13 cellular contexts compared by ENCODE assay signal in the genomic region with DNA sequence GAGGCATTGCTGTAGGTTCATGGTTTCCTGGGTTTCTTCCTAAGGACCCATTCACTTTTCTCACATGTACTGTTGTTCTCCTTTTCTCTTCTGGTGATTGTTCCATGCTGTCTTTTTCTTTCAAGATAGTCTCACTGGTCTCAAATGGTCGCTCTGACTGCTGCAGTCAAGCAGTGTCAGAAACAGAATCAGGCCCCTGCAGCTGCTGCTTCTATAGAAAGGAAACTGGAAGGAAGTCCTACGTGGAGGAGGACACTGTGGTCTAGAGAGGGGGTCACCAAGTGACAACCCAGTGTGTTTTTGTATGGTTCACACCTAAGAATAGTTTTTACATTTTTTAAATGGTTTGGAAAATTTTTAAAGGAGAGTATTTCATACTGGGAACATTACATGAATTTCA. TPM values are rescaled to one million over a fixed set of nuclear protein-coding genes. Genes with fewer than 3 reads are reported as not detected.
DNase-seq lines count a peak whose midpoint lies in the region; ATAC-seq, FAIRE-seq and TF ChIP-seq lines count a peak whose summit lies in the region.
"Had no signal": no experiment of that assay in that cellular context is flagged by ENCODE, and none has a peak within 500 bp of the region (broad histone marks: within the 10 kb centered on the region; RNA-seq: fewer than 3 reads in every experiment).

No MANE protein-coding gene starts in this region.

- intact Hi-C loops in CD8-positive, alpha-beta T cell (cut with DNase I, micrococcal nuclease), result loop anchor here in 1 of 2 experiments (5.0 kb wide), 1 partner anchor 609 kb away; a partner anchor contains a TSS
- intact Hi-C loops in activated CD8-positive, alpha-beta T cell treated with anti-CD3 and anti-CD28 coated beads for 36 hours (cut with micrococcal nuclease), result no loop called here
- intact Hi-C loops in naive thymus-derived CD4-positive, alpha-beta T cell (cut with micrococcal nuclease), result loop anchor here (5.0 kb wide), 6 partner anchors 56 to 916 kb away; a partner anchor contains a TSS
- intact Hi-C loops in sciatic nerve (cut with DNase I) (no loop called here), pancreas (cut with DNase I) (no loop called here)

- no peaks in the 10 kb centered on the region for H3K9me3 Mint-ChIP-seq in CD8-positive, alpha-beta T cell
- H3K9me3 Mint-ChIP-seq in activated CD8-positive, alpha-beta T cell treated with anti-CD3 and anti-CD28 coated beads for 36 hours, result no peaks in the 10 kb centered on the region
- no peaks in the 10 kb centered on the region for H3K9me3 Mint-ChIP-seq in naive thymus-derived CD4-positive, alpha-beta T cell

- CTCF ChIA-PET in CD8-positive, alpha-beta T cell (lab: Charles Lee), result no interaction called here
- CTCF ChIA-PET in activated CD8-positive, alpha-beta T cell treated with anti-CD3 and anti-CD28 coated beads for 36 hours (lab: Charles Lee), result interaction anchor here (1.0 kb wide), 1 partner anchor 80 kb away, joined by 3 read pairs; no protein-coding TSS in a partner anchor
- CTCF ChIA-PET in naive thymus-derived CD4-positive, alpha-beta T cell (lab: Charles Lee), result interaction anchor here (0.7 to 1.0 kb wide), 2 partner anchors 9 to 178 kb away, joined by 3 to 4 read pairs; no protein-coding TSS in a partner anchor

- no peaks in the 10 kb centered on the region for H3K27me3 Mint-ChIP-seq in CD8-positive, alpha-beta T cell (ENCODE audit: low read depth)
- H3K27me3 Mint-ChIP-seq in activated CD8-positive, alpha-beta T cell treated with anti-CD3 and anti-CD28 coated beads for 36 hours, result no peaks in the 10 kb centered on the region
- no peaks in the 10 kb centered on the region for H3K27me3 Mint-ChIP-seq in naive thymus-derived CD4-positive, alpha-beta T cell

- peak overlapping the region; percentile 50 for H3K4me3 Mint-ChIP-seq in CD8-positive, alpha-beta T cell
- H3K4me3 Mint-ChIP-seq in activated CD8-positive, alpha-beta T cell treated with anti-CD3 and anti-CD28 coated beads for 36 hours, result peak overlapping the region; percentile 88
- peak overlapping the region; percentile 51 to 100 (median 96) for H3K4me3 Mint-ChIP-seq in naive thymus-derived CD4-positive, alpha-beta T cell

- WGBS in pancreas, 2 donors, result 63 to 77% methylated on average over 2 of the region's 2 CpGs

- no peaks in the 10 kb centered on the region for H3K27me3 ChIP-seq in CD8-positive, alpha-beta T cell (ENCODE audit: insufficient read depth, low read length)
- no peaks in the 10 kb centered on the region for H3K27me3 ChIP-seq in naive thymus-derived CD4-positive, alpha-beta T cell (ENCODE audit: control insufficient read depth in 2 of 2, insufficient read depth in 2 of 2, low read length in 2 of 2)
- no peaks in the 10 kb centered on the region for H3K27me3 ChIP-seq in pancreas
- H3K27me3 ChIP-seq: adrenal gland had no signal

- TF ChIP-seq CTCF in CD8-positive, alpha-beta T cell (IDR thresholded peaks at IDR 0.05), result no peak
- TF ChIP-seq CTCF in activated CD8-positive, alpha-beta T cell treated with anti-CD3 and anti-CD28 coated beads for 36 hours (IDR thresholded peaks at IDR 0.05), result no peak
- TF ChIP-seq CTCF in pancreas (IDR thresholded peaks at IDR 0.05), result no peak

- H3K36me3 ChIP-seq in CD8-positive, alpha-beta T cell (ENCODE audit: insufficient read depth, low read length), result peaks cover 45% of the 10 kb centered on the region
- peaks cover 0 to 58% (median 22%) of the 10 kb centered on the region in 3 experiments for H3K36me3 ChIP-seq in naive thymus-derived CD4-positive, alpha-beta T cell (ENCODE audit: control insufficient read depth in 2 of 3, insufficient read depth in 3 of 3, low read length in 3 of 3)
- H3K36me3 ChIP-seq in pancreas, result peaks cover 0 to 7% (median 2%) of the 10 kb centered on the region in 3 donors

- peaks cover 29% of the 10 kb centered on the region for H3K4me1 ChIP-seq in CD8-positive, alpha-beta T cell (ENCODE audit: insufficient read depth, low read length)
- peaks cover 17 to 41% of the 10 kb centered on the region in 2 donors for H3K4me1 ChIP-seq in naive thymus-derived CD4-positive, alpha-beta T cell (ENCODE audit: control insufficient read depth in 2 of 2, insufficient read depth in 2 of 2, low read length in 2 of 2)
- peaks cover 0 to 8% (median 0%) of the 10 kb centered on the region in 3 donors for H3K4me1 ChIP-seq in pancreas

- peak overlapping the region; percentile 78 for H3K27ac Mint-ChIP-seq in CD8-positive, alpha-beta T cell
- peak overlapping the region; percentile 70 for H3K27ac Mint-ChIP-seq in activated CD8-positive, alpha-beta T cell treated with anti-CD3 and anti-CD28 coated beads for 36 hours
- peak overlapping the region; percentile 57 to 97 (median 90) for H3K27ac Mint-ChIP-seq in naive thymus-derived CD4-positive, alpha-beta T cell

- H3K27ac ChIP-seq in CD8-positive, alpha-beta T cell (ENCODE audit: low read depth, low read length), result no peak overlapping the region
- peak overlapping the region; percentile 100 for H3K27ac ChIP-seq in naive thymus-derived CD4-positive, alpha-beta T cell (ENCODE audit: low read depth, low read length)
- no peak overlapping the region for H3K27ac ChIP-seq in pancreas

- POLR2A ChIA-PET in CD8-positive, alpha-beta T cell (lab: Charles Lee), result no interaction called here
- POLR2A ChIA-PET in activated CD8-positive, alpha-beta T cell treated with anti-CD3 and anti-CD28 coated beads for 36 hours (lab: Charles Lee), result interaction anchor here (2.1 kb wide), 1 partner anchor 71 kb away, joined by 5 read pairs; a partner anchor contains a TSS
- POLR2A ChIA-PET in naive thymus-derived CD4-positive, alpha-beta T cell (lab: Charles Lee), result interaction anchor here (0.6 to 1.2 kb wide), 2 partner anchors 57 to 91 kb away, joined by 4 read pairs; a partner anchor contains a TSS

- peaks cover 45% of the 10 kb centered on the region for H3K4me1 Mint-ChIP-seq in CD8-positive, alpha-beta T cell (ENCODE audit: low read depth)
- H3K4me1 Mint-ChIP-seq in activated CD8-positive, alpha-beta T cell treated with anti-CD3 and anti-CD28 coated beads for 36 hours (ENCODE audit: low read depth), result peaks cover 31% of the 10 kb centered on the region
- H3K4me1 Mint-ChIP-seq in naive thymus-derived CD4-positive, alpha-beta T cell, result peaks cover 19 to 54% (median 40%) of the 10 kb centered on the region in 7 donors

- no peak for ATAC-seq in CD8-positive, alpha-beta T cell
- ATAC-seq in activated CD8-positive, alpha-beta T cell treated with anti-CD3 and anti-CD28 coated beads for 36 hours, result no peak
- ATAC-seq in naive thymus-derived CD4-positive, alpha-beta T cell, result no peak
- ATAC-seq in HG03159 (IDR thresholded peaks at IDR 0.05; ENCODE audit: unreplicated experiment) (no peak), esophagus mucosa (no peak), sciatic nerve (no peak), pancreas (no peak)
- ATAC-seq: right cardiac atrium, SK-N-SH treated with all-trans-retinoic acid at 6 μM for 48 hours had no signal

- DNase-seq in CD8-positive, alpha-beta T cell, result no peak
- peak; percentile 49 for DNase-seq in KBM-7
- DNase-seq in activated CD8-positive, alpha-beta T cell treated with anti-CD3 and anti-CD28 coated beads for 36 hours, result no peak
- DNase-seq in naive thymus-derived CD4-positive, alpha-beta T cell, result no peak
- DNase-seq in sciatic nerve (ENCODE audit: low spot score), result no peak
- no peak for DNase-seq in pancreas
- DNase-seq: cortex of kidney, right cardiac atrium had no signal

- in situ Hi-C loops in KBM-7 (cut with MboI; ENCODE audit: low pct_unique_long_range_greater_than_20kb, low sequenced_read_pairs), result no loop called here

- FAIRE-seq in pancreas (lab: Jason Lieb, UNC), result no peak

- no peak overlapping the region for H3K4me3 ChIP-seq in CD8-positive, alpha-beta T cell (ENCODE audit: low read depth, low read length)
- peak overlapping the region; percentile 94 for H3K4me3 ChIP-seq in naive thymus-derived CD4-positive, alpha-beta T cell (ENCODE audit: low read length)
- no peak overlapping the region for H3K4me3 ChIP-seq in pancreas
- H3K4me3 ChIP-seq: adrenal gland had no signal

- H3K36me3 Mint-ChIP-seq in CD8-positive, alpha-beta T cell, result peaks cover 51% of the 10 kb centered on the region
- peaks cover 22% of the 10 kb centered on the region for H3K36me3 Mint-ChIP-seq in activated CD8-positive, alpha-beta T cell treated with anti-CD3 and anti-CD28 coated beads for 36 hours (ENCODE audit: low read depth)
- H3K36me3 Mint-ChIP-seq in naive thymus-derived CD4-positive, alpha-beta T cell, result peaks cover 8 to 27% (median 20%) of the 10 kb centered on the region in 5 donors

- no peaks in the 10 kb centered on the region for H3K9me3 ChIP-seq in CD8-positive, alpha-beta T cell (ENCODE audit: low read length)
- no peaks in the 10 kb centered on the region for H3K9me3 ChIP-seq in naive thymus-derived CD4-positive, alpha-beta T cell (ENCODE audit: control insufficient read depth in 2 of 3, low read length in 3 of 3)
- H3K9me3 ChIP-seq in pancreas, result no peaks in the 10 kb centered on the region
- H3K9me3 ChIP-seq: adrenal gland had no signal

RNA-seq across cellular contexts. Expression of a gene that starts 2.4 kb away (rescaled TPM):
- 10 to 100 TPM; 52.1 to 53.7 TPM for total RNA-seq in CD8-positive, alpha-beta T cell
- total RNA-seq in activated CD8-positive, alpha-beta T cell treated with anti-CD3 and anti-CD28 coated beads for 36 hours, result 10 to 100 TPM; 53.1 to 54.7 TPM
- total RNA-seq in naive thymus-derived CD4-positive, alpha-beta T cell, result 100 to 1,000 TPM in 4 of 5 experiments, 10 to 100 TPM in 1; 98.2 to 161 (median 148) TPM
- polyA plus RNA-seq in naive thymus-derived CD4-positive, alpha-beta T cell, result 100 to 1,000 TPM; 258 to 264 TPM
- 38.1 TPM for total RNA-seq in esophagus mucosa
- 52.9 TPM for total RNA-seq in sciatic nerve
- total RNA-seq in pancreas, result 10 to 100 TPM; 11.9 to 37.8 (median 14.1) TPM
- polyA plus RNA-seq in pancreas, result 10 to 100 TPM; 18.5 to 20.0 TPM

RNA-seq across cellular contexts. Expression of a gene that starts 5.7 kb away (rescaled TPM):
- total RNA-seq in CD8-positive, alpha-beta T cell, result not detected
- not detected for total RNA-seq in activated CD8-positive, alpha-beta T cell treated with anti-CD3 and anti-CD28 coated beads for 36 hours
- total RNA-seq in naive thymus-derived CD4-positive, alpha-beta T cell, result not detected
- polyA plus RNA-seq in naive thymus-derived CD4-positive, alpha-beta T cell, result not detected
- total RNA-seq in esophagus mucosa (not detected), sciatic nerve (0.49 TPM), pancreas (under 1 TPM in 1 of 6 donors, not detected in 5; 0.90 TPM)
- polyA plus RNA-seq in pancreas, result under 1 TPM; 0.53 to 0.77 TPM
- total RNA-seq: adrenal gland, right cardiac atrium, subcutaneous adipose tissue had no signal

Comparison
In these comparisons a context has a peak if more than half of its experiments do, and no peak if none do; other contexts are left out.
1. intact Hi-C loops: an anchor here in naive thymus-derived CD4-positive, alpha-beta T cell (5.0 kb wide); none called in activated CD8-positive, alpha-beta T cell treated with anti-CD3 and anti-CD28 coated beads for 36 hours, sciatic nerve and pancreas.